In genomic region chr10:6618340-6618739, GRCh38 we compare ENCODE assay signal across 25 cellular contexts.
"Had no signal": no experiment of that assay in that cellular context is flagged by ENCODE, and none has a peak within 500 bp of the region (broad histone marks: within the 10 kb centered on the region; RNA-seq: fewer than 3 reads in every experiment).

No MANE protein-coding gene starts in this region.

- H3K27ac ChIP-seq: dorsolateral prefrontal cortex, ovary, testis, tibial artery, upper lobe of left lung had no signal

- H3K4me3 Mint-ChIP-seq: immature natural killer cell, memory B cell, natural killer cell had no signal

- H3K36me3 ChIP-seq: ovary, tibial artery, upper lobe of left lung had no signal

- H3K27ac Mint-ChIP-seq: immature natural killer cell, memory B cell, natural killer cell, progenitor cell of endocrine pancreas had no signal

- H3K9me3 ChIP-seq: ovary, testis, tibial artery, upper lobe of left lung had no signal

- H3K27me3 ChIP-seq: dorsolateral prefrontal cortex, ovary, testis, tibial artery, upper lobe of left lung had no signal

- H3K4me3 ChIP-seq: dorsolateral prefrontal cortex, lung, ovary, smooth muscle cell, testis, tibial artery, upper lobe of left lung had no signal

- H3K4me1 ChIP-seq: testis, tibial artery, upper lobe of left lung had no signal

- ATAC-seq: left colon, natural killer cell, sciatic nerve had no signal

- H3K36me3 Mint-ChIP-seq: memory B cell, natural killer cell had no signal

- DNase-seq: dorsolateral prefrontal cortex; effector CD4-positive, alpha-beta T cell; hypothalamus; immature natural killer cell; islet precursor cell; kidney glomerular epithelial cell; left colon; natural killer cell; occipital lobe; ovary; stimulated activated CD4-positive, alpha-beta T cell treated with anti-CD3 and anti-CD28 coated beads, Interleukin-12 subunit alpha, Interleukin-12 subunit beta, amount 100 ng/mL, for 4 hours; stimulated activated CD4-positive, alpha-beta T cell treated with anti-CD3 and anti-CD28 coated beads, Interleukin-4, amount 100 ng/mL, for 1 hour; stimulated activated naive CD4-positive, alpha-beta T cell; substantia nigra; testis; tibial artery; upper lobe of left lung had no signal

- H3K4me1 Mint-ChIP-seq: memory B cell had no signal

- FAIRE-seq: colon, frontal cortex, urothelium cell line had no signal
